ENCODE assay signal across 13 cellular contexts in genomic region chr12:124765571-124766489, GRCh38.
DNase-seq lines count a peak whose midpoint lies in the region; ATAC-seq and TF ChIP-seq lines count a peak whose summit lies in the region.
"Had no signal": no experiment of that assay in that cellular context is flagged by ENCODE, and none has a peak within 500 bp of the region (broad histone marks: within the 10 kb centered on the region; RNA-seq: fewer than 3 reads in every experiment).

No MANE protein-coding gene starts in this region.

- peaks cover 23% of the 10 kb centered on the region for H3F3A ChIP-seq in GM23248 (ENCODE audit: insufficient read depth)

- H3K4me1 ChIP-seq in GM23248 (ENCODE audit: insufficient read depth) (peaks cover 15% of the 10 kb centered on the region), mesodermal cell (ENCODE audit: control insufficient read depth, insufficient read depth, low read length, poor library complexity, severe bottlenecking) (peaks cover 37% of the 10 kb centered on the region), subcutaneous abdominal adipose tissue (ENCODE audit: control insufficient read depth in 5 of 5, insufficient read depth in 5 of 5, low read length in 5 of 5) (peaks cover 0 to 45% (median 37%) of the 10 kb centered on the region in 5 donors)

- DNase-seq in GM23248, result peak; percentile 37
- DNase-seq in coronary artery (ENCODE audit: low spot score), result no peak
- DNase-seq in KBM-7, result no peak
- DNase-seq in stimulated activated CD8-positive, alpha-beta memory T cell treated with anti-CD3 and anti-CD28 coated beads, Interleukin-4, amount 100 ng/mL, for 48 hours, result no peak
- DNase-seq: activated CD4-positive, alpha-beta T cell treated with anti-CD3 and anti-CD28 coated beads for 4 hours; activated effector memory CD4-positive, alpha-beta T cell treated with anti-CD3 and anti-CD28 coated beads, Interleukin-2, amount 50 U/mL, for 16 hours; cerebellar nuclear complex; NCI-H1417 treated with DMSO at 0.1 percent for 48 hours; SW 1271 had no signal

- H3K4me2 ChIP-seq in GM23248 (ENCODE audit: unreplicated experiment), result no peak overlapping the region

- H3K79me2 ChIP-seq in GM23248 (ENCODE audit: insufficient read depth), result no peaks in the 10 kb centered on the region

- no peaks in the 10 kb centered on the region for H3K36me3 ChIP-seq in GM23248 (ENCODE audit: low read depth)
- no peaks in the 10 kb centered on the region for H3K36me3 ChIP-seq in mesodermal cell (ENCODE audit: control insufficient read depth, insufficient read depth, low read length)
- no peaks in the 10 kb centered on the region for H3K36me3 ChIP-seq in subcutaneous abdominal adipose tissue (ENCODE audit: control insufficient read depth in 5 of 5, insufficient read depth in 5 of 5, low read length in 5 of 5)

- H4K20me1 ChIP-seq in GM23248 (ENCODE audit: insufficient read depth), result no peaks in the 10 kb centered on the region

- H3K9me3 ChIP-seq in GM23248 (ENCODE audit: low read depth) (no peaks in the 10 kb centered on the region), mesodermal cell (ENCODE audit: control insufficient read depth, low read length) (peaks cover 9% of the 10 kb centered on the region), subcutaneous abdominal adipose tissue (ENCODE audit: control insufficient read depth in 5 of 5, low read length in 5 of 5) (peaks cover 0 to 15% (median 13%) of the 10 kb centered on the region in 5 donors)

- H3K9me2 ChIP-seq in GM23248 (ENCODE audit: insufficient read depth), result no peaks in the 10 kb centered on the region

- ATAC-seq in GM21423 (IDR thresholded peaks at IDR 0.05; ENCODE audit: unreplicated experiment) (no peak), HG02588 (IDR thresholded peaks at IDR 0.05; ENCODE audit: unreplicated experiment) (no peak)

- peak overlapping the region; percentile 66 for H3K27ac ChIP-seq in GM23248
- peak overlapping the region; percentile 71 to 72 for H3K27ac ChIP-seq in coronary artery
- peak overlapping the region; percentile 76 for H3K27ac ChIP-seq in mesodermal cell (ENCODE audit: low read depth, low read length, severe bottlenecking)
- peak overlapping the region; percentile 45 for H3K27ac ChIP-seq in subcutaneous abdominal adipose tissue (ENCODE audit: low read depth, low read length)

- no peak overlapping the region for H2AFZ ChIP-seq in GM23248

- WGBS in GM23248 (ENCODE audit: low coverage in 1 of 2, low lambda C conversion rate in 2 of 2, missing lambda C conversion rate in 2 of 2), 2 experiments, result 49 to 51% methylated on average over 9 of the region's 9 CpGs
- 87 to 96% methylated on average over 5 to 8 of the region's 9 CpGs for WGBS in mesodermal cell (ENCODE audit: insufficient coverage in 2 of 2), 2 experiments

- H3K4me3 ChIP-seq in GM23248 (no peak overlapping the region), coronary artery (no peak overlapping the region), mesodermal cell (ENCODE audit: extremely low read depth, insufficient read depth, low read length, poor library complexity, severe bottlenecking) (no peak overlapping the region), subcutaneous abdominal adipose tissue (ENCODE audit: low read depth in 1 of 5, low read length in 5 of 5) (no peak overlapping the region)

- peak overlapping the region; percentile 42 for H3K9ac ChIP-seq in GM23248
- H3K9ac ChIP-seq in subcutaneous abdominal adipose tissue (ENCODE audit: low read length in 5 of 5), result peak overlapping the region in 1 of 5 donors; percentile 55

- H3K27me3 ChIP-seq in GM23248 (replicated peaks; ENCODE audit: insufficient read depth) (no peaks in the 10 kb centered on the region), subcutaneous abdominal adipose tissue (ENCODE audit: control insufficient read depth in 5 of 5, insufficient read depth in 4 of 5, low read length in 5 of 5) (no peaks in the 10 kb centered on the region)

- TF ChIP-seq CTCF in coronary artery (IDR thresholded peaks at IDR 0.05), result no peak

- in situ Hi-C loops in GM23248 (cut with MboI) (loop anchor here (5.0 to 10.0 kb wide), 3 partner anchors 199 to 721 kb away; partner anchors contain the start of gene NCOR2), KBM-7 (cut with MboI; ENCODE audit: low pct_unique_long_range_greater_than_20kb, low sequenced_read_pairs) (loop anchor here (10.0 kb wide), 1 partner anchor 741 kb away; no protein-coding TSS in a partner anchor)
